In genomic region chr1:206566976-206567375, GRCh38 we compare ENCODE assay signal across 16 cellular contexts. TPM values are rescaled to one million over a fixed set of nuclear protein-coding genes. Genes with fewer than 3 reads are reported as not detected.
DNase-seq lines count a peak whose midpoint lies in the region; ATAC-seq and TF ChIP-seq lines count a peak whose summit lies in the region.
"Had no signal": no experiment of that assay in that cellular context is flagged by ENCODE, and none has a peak within 500 bp of the region (broad histone marks: within the 10 kb centered on the region; RNA-seq: fewer than 3 reads in every experiment).

No MANE protein-coding gene starts in this region.

- H3K4me3 Mint-ChIP-seq in IgD-negative memory B cell (peak overlapping the region in 2 of 4 donors; percentile 50 to 58), T-helper 17 cell (peak overlapping the region; percentile 86), mesothelial cell of epicardium (no peak overlapping the region)
- H3K4me3 Mint-ChIP-seq in naive thymus-derived CD8-positive, alpha-beta T cell = peak overlapping the region; percentile 67 to 99 (median 88)

- no peaks in the 10 kb centered on the region for H3K27me3 Mint-ChIP-seq in IgD-negative memory B cell
- H3K27me3 Mint-ChIP-seq in T-helper 17 cell = no peaks in the 10 kb centered on the region
- no peaks in the 10 kb centered on the region for H3K27me3 Mint-ChIP-seq in naive thymus-derived CD8-positive, alpha-beta T cell
- peaks cover 16% of the 10 kb centered on the region for H3K27me3 Mint-ChIP-seq in mesothelial cell of epicardium (ENCODE audit: low read depth)

- no peak for TF ChIP-seq CTCF in mesothelial cell of epicardium (IDR thresholded peaks at IDR 0.05; ENCODE audit: unreplicated experiment)

- POLR2A ChIA-PET in naive thymus-derived CD8-positive, alpha-beta T cell (lab: Charles Lee) = interaction anchor here (0.6 to 30.9 kb wide), 5 partner anchors 6 to 352 kb away, joined by 3 to 825 read pairs (median 5); no protein-coding TSS in a partner anchor

- H3K9me3 Mint-ChIP-seq in IgD-negative memory B cell (no peaks in the 10 kb centered on the region), mesothelial cell of epicardium (no peaks in the 10 kb centered on the region)
- no peaks in the 10 kb centered on the region for H3K9me3 Mint-ChIP-seq in naive thymus-derived CD8-positive, alpha-beta T cell

- peak overlapping the region; percentile 39 to 86 (median 71) for H3K27ac Mint-ChIP-seq in IgD-negative memory B cell
- H3K27ac Mint-ChIP-seq in T-helper 17 cell = peak overlapping the region; percentile 100
- H3K27ac Mint-ChIP-seq in naive thymus-derived CD8-positive, alpha-beta T cell = peak overlapping the region; percentile 89 to 98 (median 94)
- no peak overlapping the region for H3K27ac Mint-ChIP-seq in mesothelial cell of epicardium
- H3K27ac Mint-ChIP-seq: progenitor cell of endocrine pancreas had no signal

- peaks cover 2% of the 10 kb centered on the region for H3K36me3 Mint-ChIP-seq in IgD-negative memory B cell
- peaks cover 16% of the 10 kb centered on the region for H3K36me3 Mint-ChIP-seq in T-helper 17 cell (ENCODE audit: low read depth)
- peaks cover 0 to 93% (median 13%) of the 10 kb centered on the region in 3 donors for H3K36me3 Mint-ChIP-seq in naive thymus-derived CD8-positive, alpha-beta T cell
- H3K36me3 Mint-ChIP-seq in mesothelial cell of epicardium = no peaks in the 10 kb centered on the region

- no peaks in the 10 kb centered on the region for H3K9me3 ChIP-seq in T-helper 17 cell (ENCODE audit: control insufficient read depth, low read length, poor library complexity, severe bottlenecking)
- H3K9me3 ChIP-seq: upper lobe of right lung had no signal

- DNase-seq in NCI-H510A treated with DMSO at 0.1 percent for 48 hours (lab: John Stamatoyannopoulos, UW) (peak; percentile 25), NCI-H510A (lab: John Stamatoyannopoulos, UW) (no peak), T-helper 17 cell (no peak), mesothelial cell of epicardium (ENCODE audit: low spot score in 2 of 2, unreplicated experiment in 2 of 2) (no peak), SIG-M5 treated with dmso at 0.1 percent for 504 hours (lab: John Stamatoyannopoulos, UW; ENCODE audit: unreplicated experiment) (no peak)
- DNase-seq in naive thymus-derived CD8-positive, alpha-beta T cell = no peak
- DNase-seq: activated gamma-delta T cell; caudate nucleus; IMR-90; NCI-H2029; stimulated activated CD4-positive, alpha-beta T cell treated with anti-CD3 and anti-CD28 coated beads, Interleukin-15, amount 100 ng/mL, for 24 hours; upper lobe of right lung had no signal

- ATAC-seq in T-helper 17 cell (no peak), GM18873 (IDR thresholded peaks at IDR 0.05; ENCODE audit: low FRiP score, unreplicated experiment) (no peak)
- ATAC-seq in naive thymus-derived CD8-positive, alpha-beta T cell = no peak
- ATAC-seq: activated CD4-positive, CD25-positive, alpha-beta regulatory T cell treated with anti-CD3 and anti-CD28 coated beads, Interleukin-2, amount 50 U/mL, for 24 hours; upper lobe of right lung had no signal

- H3K4me1 Mint-ChIP-seq in IgD-negative memory B cell (peaks cover 57 to 78% (median 61%) of the 10 kb centered on the region in 3 donors), T-helper 17 cell (peaks cover 84% of the 10 kb centered on the region), mesothelial cell of epicardium (no peaks in the 10 kb centered on the region)
- H3K4me1 Mint-ChIP-seq in naive thymus-derived CD8-positive, alpha-beta T cell = peaks cover 64 to 100% (median 99%) of the 10 kb centered on the region in 4 donors

RNA-seq across cellular contexts. Expression of gene EIF2D, which starts 45.3 kb away (rescaled TPM):
- 40.4 TPM for polyA plus RNA-seq in IgD-negative memory B cell
- 10 to 100 TPM; 43.6 to 45.4 TPM for total RNA-seq in T-helper 17 cell
- total RNA-seq in naive thymus-derived CD8-positive, alpha-beta T cell = 10 to 100 TPM; 61.7 to 62.4 TPM
- polyA plus RNA-seq in naive thymus-derived CD8-positive, alpha-beta T cell = 10 to 100 TPM; 38.9 to 46.0 (median 39.1) TPM
- total RNA-seq in mesothelial cell of epicardium = 49.6 to 53.3 TPM (median 52.3 TPM) in 3 replicates

RNA-seq across cellular contexts. Expression of gene RASSF5, which starts 59.6 kb away (rescaled TPM):
- 130 TPM for polyA plus RNA-seq in IgD-negative memory B cell
- total RNA-seq in T-helper 17 cell (100 to 1,000 TPM; 177 to 188 TPM), mesothelial cell of epicardium (6.5 to 7.0 TPM (median 6.8 TPM) in 3 replicates)
- 100 to 1,000 TPM; 224 to 229 TPM for total RNA-seq in naive thymus-derived CD8-positive, alpha-beta T cell
- polyA plus RNA-seq in naive thymus-derived CD8-positive, alpha-beta T cell = 100 to 1,000 TPM; 233 to 358 (median 291) TPM

Comparison
In these comparisons a context has a peak if more than half of its experiments do, and no peak if none do; other contexts are left out.
1. RNA of gene RASSF5, which starts 59.6 kb away (total RNA-seq): 224 to 229 TPM in naive thymus-derived CD8-positive, alpha-beta T cell and 177 to 188 TPM in T-helper 17 cell; 6.5 to 7.0 TPM in mesothelial cell of epicardium; every median in the first group is over 10 times any median in the second.